Comparison of ENCODE assay signal across 1 cellular context in the genomic region with DNA sequence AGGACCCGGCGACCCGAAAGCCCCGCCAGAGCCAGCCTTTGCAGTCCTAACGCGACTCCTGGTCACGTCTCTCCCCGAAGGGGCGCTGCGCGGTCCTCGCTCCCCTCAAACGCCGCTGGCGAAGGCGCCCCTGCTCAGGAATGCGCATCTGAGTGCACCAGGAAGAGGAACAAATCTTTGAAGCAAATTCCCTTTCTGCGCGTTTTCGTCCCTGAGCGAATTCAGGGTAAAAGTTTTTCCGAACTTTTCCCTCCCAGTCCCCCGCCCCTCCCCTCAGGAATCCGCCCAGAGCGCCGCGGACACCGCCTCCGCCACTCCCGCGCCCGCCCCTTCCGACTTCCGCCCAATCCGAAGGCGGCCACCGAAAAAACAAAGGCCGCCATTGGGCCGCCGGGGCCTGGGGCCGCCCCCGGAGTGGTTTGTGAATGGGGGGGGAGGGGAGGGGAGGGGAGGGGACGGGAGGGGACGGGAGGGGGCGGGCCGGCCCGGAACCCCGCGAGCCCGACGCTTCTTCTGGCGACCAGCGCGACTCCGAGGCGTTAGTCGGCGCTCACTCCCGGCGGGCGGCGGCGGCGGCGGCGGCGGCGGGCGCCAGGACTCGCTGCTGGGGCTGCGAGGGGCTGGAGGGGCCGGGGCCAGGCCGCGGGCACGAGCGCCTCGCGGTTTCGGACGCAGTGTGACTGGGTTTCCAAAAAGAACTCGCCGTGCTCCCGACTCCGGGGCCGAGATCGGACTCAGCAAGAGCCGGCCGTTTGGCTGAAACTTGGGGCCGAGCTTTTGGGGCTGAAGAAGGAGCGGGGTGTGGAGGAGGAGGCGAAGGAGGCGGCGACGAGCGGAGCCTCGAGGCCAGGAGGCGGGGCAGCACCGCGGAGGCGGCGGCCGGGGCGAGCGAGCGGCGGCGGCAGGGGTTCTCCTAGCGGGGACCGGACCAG.
TF ChIP-seq lines count a peak whose summit lies in the region.

A gene (plus strand): TSS at position 539 of the 932 bp plus-strand sequence. CDS start 793 bp downstream, outside the sequence.

TF ChIP-seq in HepG2, 621 proteins besides CTCF, POLR2A, EP300 and RAD21 (continued from another document and continues in another):
- TF ChIP-seq, protein P1, sequence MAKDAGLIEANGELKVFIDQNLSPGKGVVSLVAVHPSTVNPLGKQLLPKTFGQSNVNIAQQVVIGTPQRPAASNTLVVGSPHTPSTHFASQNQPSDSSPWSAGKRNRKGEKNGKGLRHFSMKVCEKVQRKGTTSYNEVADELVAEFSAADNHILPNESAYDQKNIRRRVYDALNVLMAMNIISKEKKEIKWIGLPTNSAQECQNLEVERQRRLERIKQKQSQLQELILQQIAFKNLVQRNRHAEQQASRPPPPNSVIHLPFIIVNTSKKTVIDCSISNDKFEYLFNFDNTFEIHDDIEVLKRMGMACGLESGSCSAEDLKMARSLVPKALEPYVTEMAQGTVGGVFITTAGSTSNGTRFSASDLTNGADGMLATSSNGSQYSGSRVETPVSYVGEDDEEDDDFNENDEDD (CRISPR knock-in tag; IDR thresholded peaks at IDR 0.05; ENCODE audit: borderline replicate concordance) = peak; percentile 38; the same call in 1 of the 2 replicates
- TF ChIP-seq, protein P2, sequence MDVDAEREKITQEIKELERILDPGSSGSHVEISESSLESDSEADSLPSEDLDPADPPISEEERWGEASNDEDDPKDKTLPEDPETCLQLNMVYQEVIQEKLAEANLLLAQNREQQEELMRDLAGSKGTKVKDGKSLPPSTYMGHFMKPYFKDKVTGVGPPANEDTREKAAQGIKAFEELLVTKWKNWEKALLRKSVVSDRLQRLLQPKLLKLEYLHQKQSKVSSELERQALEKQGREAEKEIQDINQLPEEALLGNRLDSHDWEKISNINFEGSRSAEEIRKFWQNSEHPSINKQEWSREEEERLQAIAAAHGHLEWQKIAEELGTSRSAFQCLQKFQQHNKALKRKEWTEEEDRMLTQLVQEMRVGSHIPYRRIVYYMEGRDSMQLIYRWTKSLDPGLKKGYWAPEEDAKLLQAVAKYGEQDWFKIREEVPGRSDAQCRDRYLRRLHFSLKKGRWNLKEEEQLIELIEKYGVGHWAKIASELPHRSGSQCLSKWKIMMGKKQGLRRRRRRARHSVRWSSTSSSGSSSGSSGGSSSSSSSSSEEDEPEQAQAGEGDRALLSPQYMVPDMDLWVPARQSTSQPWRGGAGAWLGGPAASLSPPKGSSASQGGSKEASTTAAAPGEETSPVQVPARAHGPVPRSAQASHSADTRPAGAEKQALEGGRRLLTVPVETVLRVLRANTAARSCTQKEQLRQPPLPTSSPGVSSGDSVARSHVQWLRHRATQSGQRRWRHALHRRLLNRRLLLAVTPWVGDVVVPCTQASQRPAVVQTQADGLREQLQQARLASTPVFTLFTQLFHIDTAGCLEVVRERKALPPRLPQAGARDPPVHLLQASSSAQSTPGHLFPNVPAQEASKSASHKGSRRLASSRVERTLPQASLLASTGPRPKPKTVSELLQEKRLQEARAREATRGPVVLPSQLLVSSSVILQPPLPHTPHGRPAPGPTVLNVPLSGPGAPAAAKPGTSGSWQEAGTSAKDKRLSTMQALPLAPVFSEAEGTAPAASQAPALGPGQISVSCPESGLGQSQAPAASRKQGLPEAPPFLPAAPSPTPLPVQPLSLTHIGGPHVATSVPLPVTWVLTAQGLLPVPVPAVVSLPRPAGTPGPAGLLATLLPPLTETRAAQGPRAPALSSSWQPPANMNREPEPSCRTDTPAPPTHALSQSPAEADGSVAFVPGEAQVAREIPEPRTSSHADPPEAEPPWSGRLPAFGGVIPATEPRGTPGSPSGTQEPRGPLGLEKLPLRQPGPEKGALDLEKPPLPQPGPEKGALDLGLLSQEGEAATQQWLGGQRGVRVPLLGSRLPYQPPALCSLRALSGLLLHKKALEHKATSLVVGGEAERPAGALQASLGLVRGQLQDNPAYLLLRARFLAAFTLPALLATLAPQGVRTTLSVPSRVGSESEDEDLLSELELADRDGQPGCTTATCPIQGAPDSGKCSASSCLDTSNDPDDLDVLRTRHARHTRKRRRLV (CRISPR knock-in tag; IDR thresholded peaks at IDR 0.05) = no peak
- TF ChIP-seq, protein P3, sequence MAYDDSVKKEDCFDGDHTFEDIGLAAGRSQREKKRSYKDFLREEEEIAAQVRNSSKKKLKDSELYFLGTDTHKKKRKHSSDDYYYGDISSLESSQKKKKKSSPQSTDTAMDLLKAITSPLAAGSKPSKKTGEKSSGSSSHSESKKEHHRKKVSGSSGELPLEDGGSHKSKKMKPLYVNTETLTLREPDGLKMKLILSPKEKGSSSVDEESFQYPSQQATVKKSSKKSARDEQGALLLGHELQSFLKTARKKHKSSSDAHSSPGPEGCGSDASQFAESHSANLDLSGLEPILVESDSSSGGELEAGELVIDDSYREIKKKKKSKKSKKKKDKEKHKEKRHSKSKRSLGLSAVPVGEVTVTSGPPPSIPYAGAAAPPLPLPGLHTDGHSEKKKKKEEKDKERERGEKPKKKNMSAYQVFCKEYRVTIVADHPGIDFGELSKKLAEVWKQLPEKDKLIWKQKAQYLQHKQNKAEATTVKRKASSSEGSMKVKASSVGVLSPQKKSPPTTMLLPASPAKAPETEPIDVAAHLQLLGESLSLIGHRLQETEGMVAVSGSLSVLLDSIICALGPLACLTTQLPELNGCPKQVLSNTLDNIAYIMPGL (CRISPR knock-in tag; IDR thresholded peaks at IDR 0.05; ENCODE audit: borderline replicate concordance in 1 of 2, low read depth in 1 of 2) = peak in 1 of 2 experiments; percentile 20; a peak in 1 of 4 replicates
- TF ChIP-seq, protein P4, sequence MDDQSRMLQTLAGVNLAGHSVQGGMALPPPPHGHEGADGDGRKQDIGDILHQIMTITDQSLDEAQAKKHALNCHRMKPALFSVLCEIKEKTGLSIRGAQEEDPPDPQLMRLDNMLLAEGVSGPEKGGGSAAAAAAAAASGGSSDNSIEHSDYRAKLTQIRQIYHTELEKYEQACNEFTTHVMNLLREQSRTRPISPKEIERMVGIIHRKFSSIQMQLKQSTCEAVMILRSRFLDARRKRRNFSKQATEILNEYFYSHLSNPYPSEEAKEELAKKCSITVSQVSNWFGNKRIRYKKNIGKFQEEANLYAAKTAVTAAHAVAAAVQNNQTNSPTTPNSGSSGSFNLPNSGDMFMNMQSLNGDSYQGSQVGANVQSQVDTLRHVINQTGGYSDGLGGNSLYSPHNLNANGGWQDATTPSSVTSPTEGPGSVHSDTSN (CRISPR knock-in tag; IDR thresholded peaks at IDR 0.05; ENCODE audit: borderline replicate concordance) = no peak
- TF ChIP-seq CHD4 (IDR thresholded peaks at IDR 0.05; ENCODE audit: borderline replicate concordance, low read length) (no peak), TBP (CRISPR knock-in tag; IDR thresholded peaks at IDR 0.05) (no peak), MYC (CRISPR knock-in tag; IDR thresholded peaks at IDR 0.05; ENCODE audit: borderline replicate concordance) (0 out of 2 replicates have a peak, but pooled peaks have one; percentile 47), FOXA1 (IDR thresholded peaks at IDR 0.05) (no peak), FOXA1 (CRISPR knock-in tag; IDR thresholded peaks at IDR 0.05) (no peak), ZFP41 (CRISPR knock-in tag; IDR thresholded peaks at IDR 0.05; ENCODE audit: borderline replicate concordance) (no peak), KDM4B (CRISPR knock-in tag; IDR thresholded peaks at IDR 0.05) (no peak), ZBTB42 (CRISPR knock-in tag; IDR thresholded peaks at IDR 0.05) (no peak), RNF2 (conservative IDR thresholded peaks at IDR 0.05; ENCODE audit: low read depth) (peak; percentile 51), ZNF431 (CRISPR knock-in tag; IDR thresholded peaks at IDR 0.05; ENCODE audit: borderline replicate concordance, low read depth) (no peak), ELF3 (CRISPR knock-in tag; IDR thresholded peaks at IDR 0.05) (peak; percentile 14; the same call in 1 of the 2 replicates), ZMYM4 (CRISPR knock-in tag; IDR thresholded peaks at IDR 0.05) (no peak), CEBPB (IDR thresholded peaks at IDR 0.05; ENCODE audit: borderline replicate concordance, low read depth, low read length) (no peak), RFX3 (CRISPR knock-in tag; IDR thresholded peaks at IDR 0.05) (no peak), TOE1 (CRISPR knock-in tag; IDR thresholded peaks at IDR 0.05) (no peak), ZNF326 (CRISPR knock-in tag; IDR thresholded peaks at IDR 0.05; ENCODE audit: borderline replicate concordance) (no peak), KDM3A (CRISPR knock-in tag; IDR thresholded peaks at IDR 0.05; ENCODE audit: low read depth) (no peak)
- TF ChIP-seq, protein P5, sequence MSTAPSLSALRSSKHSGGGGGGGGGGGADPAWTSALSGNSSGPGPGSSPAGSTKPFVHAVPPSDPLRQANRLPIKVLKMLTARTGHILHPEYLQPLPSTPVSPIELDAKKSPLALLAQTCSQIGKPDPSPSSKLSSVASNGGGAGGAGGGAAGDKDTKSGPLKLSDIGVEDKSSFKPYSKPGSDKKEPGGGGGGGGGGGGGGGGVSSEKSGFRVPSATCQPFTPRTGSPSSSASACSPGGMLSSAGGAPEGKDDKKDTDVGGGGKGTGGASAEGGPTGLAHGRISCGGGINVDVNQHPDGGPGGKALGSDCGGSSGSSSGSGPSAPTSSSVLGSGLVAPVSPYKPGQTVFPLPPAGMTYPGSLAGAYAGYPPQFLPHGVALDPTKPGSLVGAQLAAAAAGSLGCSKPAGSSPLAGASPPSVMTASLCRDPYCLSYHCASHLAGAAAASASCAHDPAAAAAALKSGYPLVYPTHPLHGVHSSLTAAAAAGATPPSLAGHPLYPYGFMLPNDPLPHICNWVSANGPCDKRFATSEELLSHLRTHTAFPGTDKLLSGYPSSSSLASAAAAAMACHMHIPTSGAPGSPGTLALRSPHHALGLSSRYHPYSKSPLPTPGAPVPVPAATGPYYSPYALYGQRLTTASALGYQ (CRISPR knock-in tag; IDR thresholded peaks at IDR 0.05) = no peak
- TF ChIP-seq, protein P6, sequence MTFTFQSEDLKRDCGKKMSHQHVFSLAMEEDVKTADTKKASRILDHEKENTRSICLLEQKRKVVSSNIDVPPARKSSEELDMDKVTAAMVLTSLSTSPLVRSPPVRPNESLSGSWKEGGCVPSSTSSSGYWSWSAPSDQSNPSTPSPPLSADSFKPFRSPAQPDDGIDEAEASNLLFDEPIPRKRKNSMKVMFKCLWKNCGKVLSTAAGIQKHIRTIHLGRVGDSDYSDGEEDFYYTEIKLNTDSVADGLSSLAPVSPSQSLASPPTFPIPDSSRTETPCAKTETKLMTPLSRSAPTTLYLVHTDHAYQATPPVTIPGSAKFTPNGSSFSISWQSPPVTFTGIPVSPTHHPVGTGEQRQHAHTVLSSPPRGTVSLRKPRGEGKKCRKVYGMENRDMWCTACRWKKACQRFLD (CRISPR knock-in tag; IDR thresholded peaks at IDR 0.05; ENCODE audit: borderline replicate concordance) = no peak
- TF ChIP-seq, protein P7, sequence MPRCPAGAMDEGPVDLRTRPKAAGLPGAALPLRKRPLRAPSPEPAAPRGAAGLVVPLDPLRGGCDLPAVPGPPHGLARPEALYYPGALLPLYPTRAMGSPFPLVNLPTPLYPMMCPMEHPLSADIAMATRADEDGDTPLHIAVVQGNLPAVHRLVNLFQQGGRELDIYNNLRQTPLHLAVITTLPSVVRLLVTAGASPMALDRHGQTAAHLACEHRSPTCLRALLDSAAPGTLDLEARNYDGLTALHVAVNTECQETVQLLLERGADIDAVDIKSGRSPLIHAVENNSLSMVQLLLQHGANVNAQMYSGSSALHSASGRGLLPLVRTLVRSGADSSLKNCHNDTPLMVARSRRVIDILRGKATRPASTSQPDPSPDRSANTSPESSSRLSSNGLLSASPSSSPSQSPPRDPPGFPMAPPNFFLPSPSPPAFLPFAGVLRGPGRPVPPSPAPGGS (CRISPR knock-in tag; IDR thresholded peaks at IDR 0.05) = no peak
- TF ChIP-seq, protein P8, sequence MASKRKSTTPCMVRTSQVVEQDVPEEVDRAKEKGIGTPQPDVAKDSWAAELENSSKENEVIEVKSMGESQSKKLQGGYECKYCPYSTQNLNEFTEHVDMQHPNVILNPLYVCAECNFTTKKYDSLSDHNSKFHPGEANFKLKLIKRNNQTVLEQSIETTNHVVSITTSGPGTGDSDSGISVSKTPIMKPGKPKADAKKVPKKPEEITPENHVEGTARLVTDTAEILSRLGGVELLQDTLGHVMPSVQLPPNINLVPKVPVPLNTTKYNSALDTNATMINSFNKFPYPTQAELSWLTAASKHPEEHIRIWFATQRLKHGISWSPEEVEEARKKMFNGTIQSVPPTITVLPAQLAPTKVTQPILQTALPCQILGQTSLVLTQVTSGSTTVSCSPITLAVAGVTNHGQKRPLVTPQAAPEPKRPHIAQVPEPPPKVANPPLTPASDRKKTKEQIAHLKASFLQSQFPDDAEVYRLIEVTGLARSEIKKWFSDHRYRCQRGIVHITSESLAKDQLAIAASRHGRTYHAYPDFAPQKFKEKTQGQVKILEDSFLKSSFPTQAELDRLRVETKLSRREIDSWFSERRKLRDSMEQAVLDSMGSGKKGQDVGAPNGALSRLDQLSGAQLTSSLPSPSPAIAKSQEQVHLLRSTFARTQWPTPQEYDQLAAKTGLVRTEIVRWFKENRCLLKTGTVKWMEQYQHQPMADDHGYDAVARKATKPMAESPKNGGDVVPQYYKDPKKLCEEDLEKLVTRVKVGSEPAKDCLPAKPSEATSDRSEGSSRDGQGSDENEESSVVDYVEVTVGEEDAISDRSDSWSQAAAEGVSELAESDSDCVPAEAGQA (IDR thresholded peaks at IDR 0.05; ENCODE audit: low read depth) = no peak
- TF ChIP-seq, protein P8 (CRISPR knock-in tag; IDR thresholded peaks at IDR 0.05; ENCODE audit: borderline replicate concordance) = no peak
- TF ChIP-seq, protein P9, sequence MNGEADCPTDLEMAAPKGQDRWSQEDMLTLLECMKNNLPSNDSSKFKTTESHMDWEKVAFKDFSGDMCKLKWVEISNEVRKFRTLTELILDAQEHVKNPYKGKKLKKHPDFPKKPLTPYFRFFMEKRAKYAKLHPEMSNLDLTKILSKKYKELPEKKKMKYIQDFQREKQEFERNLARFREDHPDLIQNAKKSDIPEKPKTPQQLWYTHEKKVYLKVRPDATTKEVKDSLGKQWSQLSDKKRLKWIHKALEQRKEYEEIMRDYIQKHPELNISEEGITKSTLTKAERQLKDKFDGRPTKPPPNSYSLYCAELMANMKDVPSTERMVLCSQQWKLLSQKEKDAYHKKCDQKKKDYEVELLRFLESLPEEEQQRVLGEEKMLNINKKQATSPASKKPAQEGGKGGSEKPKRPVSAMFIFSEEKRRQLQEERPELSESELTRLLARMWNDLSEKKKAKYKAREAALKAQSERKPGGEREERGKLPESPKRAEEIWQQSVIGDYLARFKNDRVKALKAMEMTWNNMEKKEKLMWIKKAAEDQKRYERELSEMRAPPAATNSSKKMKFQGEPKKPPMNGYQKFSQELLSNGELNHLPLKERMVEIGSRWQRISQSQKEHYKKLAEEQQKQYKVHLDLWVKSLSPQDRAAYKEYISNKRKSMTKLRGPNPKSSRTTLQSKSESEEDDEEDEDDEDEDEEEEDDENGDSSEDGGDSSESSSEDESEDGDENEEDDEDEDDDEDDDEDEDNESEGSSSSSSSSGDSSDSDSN (CRISPR knock-in tag; IDR thresholded peaks at IDR 0.05) = no peak
